Comparison of ENCODE assay signal across 1 cellular context in genomic region chrX:150570512-150570911, GRCh38.
TF ChIP-seq lines count a peak whose summit lies in the region.

No MANE protein-coding gene starts in this region.

TF ChIP-seq in liver, 16 proteins besides CTCF, POLR2A, EP300 and RAD21 (continued from another document):
- peak; percentile 64 for TF ChIP-seq HNF4G (IDR thresholded peaks at IDR 0.05)
